In the genomic region with DNA sequence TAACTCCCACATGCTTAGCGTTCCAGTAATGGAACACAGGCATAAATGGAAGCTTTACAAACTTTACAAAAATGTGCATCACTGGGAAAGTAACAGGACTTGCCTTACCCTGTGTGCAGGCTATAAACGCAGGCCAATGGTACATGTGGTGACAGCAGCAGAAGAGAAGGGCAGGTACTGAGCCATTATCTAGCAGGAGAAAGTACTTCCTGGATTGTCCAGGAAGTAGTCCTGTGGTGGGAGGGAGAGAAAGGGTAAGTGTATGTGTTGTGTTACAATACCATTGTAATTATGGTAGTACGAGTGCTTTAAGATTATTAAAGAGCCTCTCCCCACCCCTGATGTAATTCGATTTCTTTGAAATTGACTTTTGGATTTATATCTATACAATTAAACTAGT, we compare ENCODE assay signal across 16 cellular contexts. TPM values are rescaled to one million over a fixed set of nuclear protein-coding genes. Genes with fewer than 3 reads are reported as not detected.
DNase-seq lines count a peak whose midpoint lies in the region; ATAC-seq and TF ChIP-seq lines count a peak whose summit lies in the region.
"Had no signal": no experiment of that assay in that cellular context is flagged by ENCODE, and none has a peak within 500 bp of the region (broad histone marks: within the 10 kb centered on the region; RNA-seq: fewer than 3 reads in every experiment).

No MANE protein-coding gene starts in this region.

- no peak overlapping the region for H3K27ac Mint-ChIP-seq in stimulated activated naive CD8-positive, alpha-beta T cell treated with anti-CD3 and anti-CD28 coated beads, Interleukin-15, Interleukin-2, amounts not matched to agents 100 ng/mL and 50 ng/mL, for 24 hours
- no peak overlapping the region for H3K27ac Mint-ChIP-seq in stimulated activated naive CD8-positive, alpha-beta T cell treated with anti-CD3 and anti-CD28 coated beads, Interleukin-15, amount 100 ng/mL, for 72 hours
- peak overlapping the region; percentile 72; the same call in 1 of the 2 replicates for H3K27ac Mint-ChIP-seq in WTC11
- H3K27ac Mint-ChIP-seq: activated T-helper 17 cell treated with anti-CD3 and anti-CD28 coated beads, Interleukin-2, amount 50 U/mL, for 72 hours; effector memory CD8-positive, alpha-beta T cell; natural killer cell treated with Interleukin-12 subunit alpha and Interleukin-12 subunit beta and Interleukin-15 and Interleukin-18, amount 100 ng/mL, for 72 hours had no signal

- no peak overlapping the region for H3K27ac ChIP-seq in IMR-90 (ENCODE audit: insufficient read depth, low read length)
- H3K27ac ChIP-seq: prostate gland, WERI-Rb-1 had no signal

- POLR2A ChIA-PET in IMR-90 (lab: Charles Lee; ENCODE audit: unreplicated experiment) = no interaction called here
- POLR2A ChIA-PET in WTC11 (lab: Charles Lee) = no interaction called here

- no peak for TF ChIP-seq POLR2A in IMR-90 (IDR thresholded peaks at IDR 0.05; ENCODE audit: low read depth, low read length)

- ATAC-seq in stimulated activated naive CD8-positive, alpha-beta T cell treated with anti-CD3 and anti-CD28 coated beads, Interleukin-15, amount 100 ng/mL, for 72 hours = no peak
- ATAC-seq in IMR-90 (ENCODE audit: low read depth) (no peak), WTC11 (no peak)
- ATAC-seq: activated CD8-positive, alpha-beta T cell treated with anti-CD3 and anti-CD28 coated beads for 36 hours; activated T-helper 17 cell treated with anti-CD3 and anti-CD28 coated beads, Interleukin-2, amount 50 U/mL, for 72 hours; effector memory CD8-positive, alpha-beta T cell; natural killer cell treated with Interleukin-12 subunit alpha and Interleukin-12 subunit beta and Interleukin-15 and Interleukin-18, amount 100 ng/mL, for 72 hours had no signal

- H2AK5ac ChIP-seq in IMR-90 (ENCODE audit: low read depth, low read length) = 0 out of 2 replicates have a peak overlapping the region, but pooled peaks have one; percentile 37

- BruUV-seq in IMR-90 (replicated peaks; lab: Mats Ljungman, UMichigan) = no TSS peak

- peaks cover 12 to 50% of the 10 kb centered on the region in 2 experiments for H3K79me1 ChIP-seq in IMR-90 (ENCODE audit: low read depth in 1 of 2, low read length in 2 of 2)

- no CpG with 5 or more reads among the region's 4 CpGs for WGBS in IMR-90 (ENCODE audit: extremely low coverage in 2 of 2, insufficient read length in 1 of 2), 2 experiments

- no peak overlapping the region for H3K4me3 ChIP-seq in IMR-90 (ENCODE audit: insufficient read depth, low read depth, low read length)
- H3K4me3 ChIP-seq: MG63, prostate gland had no signal

- H2AK9ac ChIP-seq in IMR-90 (replicated peaks; ENCODE audit: low read depth, low read length, poor library complexity) = no peak overlapping the region

- dilution Hi-C loops in IMR-90 (cut with HindIII; ENCODE audit: low sequenced_read_pairs, unreplicated experiment) = no loop called here

- no peak for DNase-seq in stimulated activated naive CD8-positive, alpha-beta T cell treated with anti-CD3 and anti-CD28 coated beads, Interleukin-15, amount 100 ng/mL, for 72 hours
- DNase-seq in IMR-90 = no peak
- no peak for DNase-seq in WTC11 (ENCODE audit: low spot score)
- DNase-seq in superior temporal gyrus (ENCODE audit: extremely low spot score) = no peak
- no peak for DNase-seq in putamen (ENCODE audit: low spot score)
- DNase-seq in ureter (ENCODE audit: low spot score) = no peak
- DNase-seq: activated CD8-positive, alpha-beta T cell treated with anti-CD3 and anti-CD28 coated beads for 36 hours; DMS79; effector memory CD8-positive, alpha-beta T cell; MG63; NCI-H2107; WERI-Rb-1 had no signal

- no peak overlapping the region for H2BK20ac ChIP-seq in IMR-90 (ENCODE audit: low read depth, low read length)

- H3K36me3 ChIP-seq in IMR-90 (ENCODE audit: control insufficient read depth, insufficient read depth, low read length) = peaks cover 10% of the 10 kb centered on the region; the same call in 1 of the 2 replicates
- H3K36me3 ChIP-seq: prostate gland had no signal

- no peak overlapping the region for H2BK15ac ChIP-seq in IMR-90 (ENCODE audit: low read depth, low read length)

- peaks cover 4% of the 10 kb centered on the region for H3K4me1 ChIP-seq in IMR-90 (ENCODE audit: control insufficient read depth, insufficient read depth, low read length)

- peak overlapping the region in 1 of 2 experiments; percentile 66; a peak in 1 of 4 replicates for H4K8ac ChIP-seq in IMR-90 (ENCODE audit: low read depth in 2 of 2, low read length in 2 of 2)

- no peak overlapping the region for H3K18ac ChIP-seq in IMR-90 (ENCODE audit: low read depth, low read length)

- H3K9me3 ChIP-seq in IMR-90 (ENCODE audit: control insufficient read depth, insufficient read depth, low read length) = no peaks in the 10 kb centered on the region
- H3K9me3 ChIP-seq: MG63, prostate gland had no signal

- no peaks in the 10 kb centered on the region for H3K27me3 ChIP-seq in IMR-90 (ENCODE audit: control insufficient read depth, insufficient read depth, low read length)
- H3K27me3 ChIP-seq: MG63 had no signal

- no peak overlapping the region for H3K9ac ChIP-seq in IMR-90 (ENCODE audit: low read depth, low read length)

- peaks cover 84% of the 10 kb centered on the region for H3K36me3 Mint-ChIP-seq in stimulated activated naive CD8-positive, alpha-beta T cell treated with anti-CD3 and anti-CD28 coated beads, Interleukin-15, Interleukin-2, amounts not matched to agents 100 ng/mL and 50 ng/mL, for 24 hours (ENCODE audit: low read depth)
- peaks cover 35% of the 10 kb centered on the region for H3K36me3 Mint-ChIP-seq in WTC11

- no peak overlapping the region for H3K4me2 ChIP-seq in IMR-90 (ENCODE audit: low read depth, low read length)

- H3K23ac ChIP-seq in IMR-90 (ENCODE audit: low read depth, low read length) = peak overlapping the region; percentile 56; the same call in 1 of the 2 replicates

- no peaks in the 10 kb centered on the region for H3K27me3 Mint-ChIP-seq in stimulated activated naive CD8-positive, alpha-beta T cell treated with anti-CD3 and anti-CD28 coated beads, Interleukin-15, Interleukin-2, amounts not matched to agents 100 ng/mL and 50 ng/mL, for 24 hours
- H3K27me3 Mint-ChIP-seq in stimulated activated naive CD8-positive, alpha-beta T cell treated with anti-CD3 and anti-CD28 coated beads, Interleukin-15, amount 100 ng/mL, for 72 hours = no peaks in the 10 kb centered on the region
- H3K27me3 Mint-ChIP-seq in WTC11 (ENCODE audit: low read depth) = no peaks in the 10 kb centered on the region
- H3K27me3 Mint-ChIP-seq: activated CD8-positive, alpha-beta T cell treated with anti-CD3 and anti-CD28 coated beads for 36 hours; activated T-helper 17 cell treated with anti-CD3 and anti-CD28 coated beads, Interleukin-2, amount 50 U/mL, for 72 hours; effector memory CD8-positive, alpha-beta T cell; natural killer cell treated with Interleukin-12 subunit alpha and Interleukin-12 subunit beta and Interleukin-15 and Interleukin-18, amount 100 ng/mL, for 72 hours had no signal

- peak overlapping the region; percentile 77; the same call in 1 of the 2 replicates for H4K5ac ChIP-seq in IMR-90 (ENCODE audit: low read depth, low read length)

- H3K9me1 ChIP-seq in IMR-90 (ENCODE audit: insufficient read depth, low read length) = peaks cover 8% of the 10 kb centered on the region

- CTCF ChIA-PET in IMR-90 (lab: Yijun Ruan, JAX) (no interaction called here), WTC11 (lab: Charles Lee) (no interaction called here)

- no peak overlapping the region for H2AFZ ChIP-seq in IMR-90 (replicated peaks; ENCODE audit: low read length, poor library complexity)

- in situ Hi-C loops in IMR-90 (cut with MboI; ENCODE audit: low sequenced_read_pairs) = loop anchor here (25.0 kb wide), 1 partner anchor 544 kb away; no protein-coding TSS in a partner anchor

- H2BK5ac ChIP-seq in IMR-90 (ENCODE audit: low read depth, low read length, poor library complexity, severe bottlenecking) = no peak overlapping the region

- no peak overlapping the region for H3K14ac ChIP-seq in IMR-90 (replicated peaks; ENCODE audit: low read depth, low read length)

- peaks cover 13% of the 10 kb centered on the region; the same call in 1 of the 2 replicates for H4K20me1 ChIP-seq in IMR-90 (ENCODE audit: insufficient read depth, low read length)

- H2BK120ac ChIP-seq in IMR-90 (ENCODE audit: low read depth, low read length) = no peak overlapping the region

- H4K91ac ChIP-seq in IMR-90 (ENCODE audit: insufficient read depth, low read depth, low read length) = no peak overlapping the region

- H3K56ac ChIP-seq in IMR-90 (ENCODE audit: extremely low read depth, insufficient read depth, low read length) = no peak overlapping the region

- intact Hi-C loops in IMR-90 (cut with micrococcal nuclease) = no loop called here

- TF ChIP-seq CTCF in IMR-90 (conservative IDR thresholded peaks at IDR 0.05; ENCODE audit: low read depth, low read length) (no peak), WTC11 (IDR thresholded peaks at IDR 0.05) (no peak)

- no peaks in the 10 kb centered on the region for H3K9me3 Mint-ChIP-seq in stimulated activated naive CD8-positive, alpha-beta T cell treated with anti-CD3 and anti-CD28 coated beads, Interleukin-15, Interleukin-2, amounts not matched to agents 100 ng/mL and 50 ng/mL, for 24 hours
- no peaks in the 10 kb centered on the region for H3K9me3 Mint-ChIP-seq in stimulated activated naive CD8-positive, alpha-beta T cell treated with anti-CD3 and anti-CD28 coated beads, Interleukin-15, amount 100 ng/mL, for 72 hours
- no peaks in the 10 kb centered on the region; the same call in 1 of the 2 replicates for H3K9me3 Mint-ChIP-seq in WTC11
- H3K9me3 Mint-ChIP-seq: activated CD8-positive, alpha-beta T cell treated with anti-CD3 and anti-CD28 coated beads for 36 hours; activated T-helper 17 cell treated with anti-CD3 and anti-CD28 coated beads, Interleukin-2, amount 50 U/mL, for 72 hours; effector memory CD8-positive, alpha-beta T cell; natural killer cell treated with Interleukin-12 subunit alpha and Interleukin-12 subunit beta and Interleukin-15 and Interleukin-18, amount 100 ng/mL, for 72 hours had no signal

- TF ChIP-seq RAD21 in IMR-90 (IDR thresholded peaks at IDR 0.05; ENCODE audit: low read length) = no peak

- H3K4me3 Mint-ChIP-seq in stimulated activated naive CD8-positive, alpha-beta T cell treated with anti-CD3 and anti-CD28 coated beads, Interleukin-15, Interleukin-2, amounts not matched to agents 100 ng/mL and 50 ng/mL, for 24 hours = peak overlapping the region; percentile 1
- no peak overlapping the region for H3K4me3 Mint-ChIP-seq in stimulated activated naive CD8-positive, alpha-beta T cell treated with anti-CD3 and anti-CD28 coated beads, Interleukin-15, amount 100 ng/mL, for 72 hours
- no peak overlapping the region for H3K4me3 Mint-ChIP-seq in WTC11
- H3K4me3 Mint-ChIP-seq: activated CD8-positive, alpha-beta T cell treated with anti-CD3 and anti-CD28 coated beads for 36 hours; activated T-helper 17 cell treated with anti-CD3 and anti-CD28 coated beads, Interleukin-2, amount 50 U/mL, for 72 hours; effector memory CD8-positive, alpha-beta T cell; natural killer cell treated with Interleukin-12 subunit alpha and Interleukin-12 subunit beta and Interleukin-15 and Interleukin-18, amount 100 ng/mL, for 72 hours had no signal

- peaks cover 67% of the 10 kb centered on the region for H3K4me1 Mint-ChIP-seq in stimulated activated naive CD8-positive, alpha-beta T cell treated with anti-CD3 and anti-CD28 coated beads, Interleukin-15, Interleukin-2, amounts not matched to agents 100 ng/mL and 50 ng/mL, for 24 hours (ENCODE audit: low read depth)
- peaks cover 68% of the 10 kb centered on the region for H3K4me1 Mint-ChIP-seq in stimulated activated naive CD8-positive, alpha-beta T cell treated with anti-CD3 and anti-CD28 coated beads, Interleukin-15, amount 100 ng/mL, for 72 hours
- peaks cover 39% of the 10 kb centered on the region for H3K4me1 Mint-ChIP-seq in WTC11

- H3K4ac ChIP-seq in IMR-90 (ENCODE audit: low read depth, low read length) = no peak overlapping the region

RNA-seq across cellular contexts. Expression of a gene that starts 5.3 kb away (rescaled TPM):
- total RNA-seq in IMR-90 (2012; rRNA removed) = 64.3 and 111 TPM in 2 replicates
- 98.2 and 126 TPM in 2 replicates for polyA plus RNA-seq in IMR-90 (2012; rRNA removed)
- polyA plus RNA-seq in IMR-90 (2012; cell fraction: cytosol; rRNA removed) = 29.3 and 75.6 TPM in 2 replicates
- polyA plus RNA-seq in IMR-90 (2012; cell fraction: nucleus; rRNA removed; ENCODE audit: low replicate concordance) = 11.5 and 107 TPM in 2 replicates
- 189 to 239 TPM (median 212 TPM) in 3 replicates for total RNA-seq in WTC11 (2021)
- total RNA-seq in ureter = 113 TPM
